In genomic region chr19:23547156-23547555, GRCh38 we compare ENCODE assay signal across 23 cellular contexts.
"Had no signal": no experiment of that assay in that cellular context is flagged by ENCODE, and none has a peak within 500 bp of the region (broad histone marks: within the 10 kb centered on the region; RNA-seq: fewer than 3 reads in every experiment).

No MANE protein-coding gene starts in this region.

- H3K27ac Mint-ChIP-seq: dendritic cell treated with granulocyte-macrophage colony-stimulating factor and Interleukin-4, amounts not matched to agents 40 ng/mL and 50 ng/mL, for 4 days; effector memory CD8-positive, alpha-beta T cell; endodermal cell; immature natural killer cell; naive thymus-derived CD4-positive, alpha-beta T cell had no signal

- H3K4me2 ChIP-seq: hepatocyte had no signal

- DNase-seq: colonic mucosa; cortex of kidney; effector CD8-positive, alpha-beta T cell; effector memory CD8-positive, alpha-beta T cell; endodermal cell; foreskin keratinocyte; heart left ventricle; hypothalamus; immature natural killer cell; islet precursor cell; kidney; kidney glomerular epithelial cell; left cardiac atrium; left lung; left ventricle myocardium superior; lower lobe of right lung; mesendoderm; midbrain; naive thymus-derived CD4-positive, alpha-beta T cell had no signal

- H3K4me3 Mint-ChIP-seq: dendritic cell treated with granulocyte-macrophage colony-stimulating factor and Interleukin-4, amounts not matched to agents 40 ng/mL and 50 ng/mL, for 4 days; effector memory CD8-positive, alpha-beta T cell; endodermal cell; immature natural killer cell; naive thymus-derived CD4-positive, alpha-beta T cell had no signal

- H3K27ac ChIP-seq: colonic mucosa, esophagus muscularis mucosa, foreskin keratinocyte, gastroesophageal sphincter, heart left ventricle, hepatocyte, left lung, lower lobe of right lung had no signal

- H3K27me3 Mint-ChIP-seq: dendritic cell treated with granulocyte-macrophage colony-stimulating factor and Interleukin-4, amounts not matched to agents 40 ng/mL and 50 ng/mL, for 4 days; effector memory CD8-positive, alpha-beta T cell; naive thymus-derived CD4-positive, alpha-beta T cell had no signal

- H3K4me1 Mint-ChIP-seq: immature natural killer cell; naive thymus-derived CD4-positive, alpha-beta T cell had no signal

- H3K36me3 ChIP-seq: colonic mucosa, esophagus muscularis mucosa, gastroesophageal sphincter, heart left ventricle, left lung, lower lobe of right lung had no signal

- H3K4me1 ChIP-seq: colonic mucosa, esophagus muscularis mucosa, gastroesophageal sphincter, left lung, lower lobe of right lung had no signal

- H2AFZ ChIP-seq: hepatocyte had no signal

- H3K27me3 ChIP-seq: colonic mucosa, esophagus muscularis mucosa, foreskin keratinocyte, gastroesophageal sphincter, heart left ventricle, hepatocyte, left lung had no signal

- ATAC-seq: effector memory CD8-positive, alpha-beta T cell; foreskin keratinocyte; gastroesophageal sphincter; heart left ventricle; left cardiac atrium; left lung; left ventricle myocardium superior; lower lobe of right lung; naive thymus-derived CD4-positive, alpha-beta T cell had no signal

- H3K36me3 Mint-ChIP-seq: immature natural killer cell; naive thymus-derived CD4-positive, alpha-beta T cell had no signal

- H3K4me3 ChIP-seq: colonic mucosa, esophagus muscularis mucosa, gastroesophageal sphincter, heart left ventricle, hepatocyte, left lung, lower lobe of right lung had no signal

- H3K79me2 ChIP-seq: hepatocyte had no signal

- H3K9me3 ChIP-seq: colonic mucosa, esophagus muscularis mucosa, gastroesophageal sphincter, lower lobe of right lung had no signal
